In genomic region chr14:64800000-64800399, GRCh38 we compare ENCODE assay signal across 9 cellular contexts.
DNase-seq lines count a peak whose midpoint lies in the region; ATAC-seq and TF ChIP-seq lines count a peak whose summit lies in the region.
"Had no signal": no experiment of that assay in that cellular context is flagged by ENCODE, and none has a peak within 500 bp of the region (broad histone marks: within the 10 kb centered on the region; RNA-seq: fewer than 3 reads in every experiment).

No MANE protein-coding gene starts in this region.

- 100% methylated on average over 3 of the region's 3 CpGs for WGBS in mammary epithelial cell (ENCODE audit: low coverage, missing lambda C conversion rate)

- peaks cover 3% of the 10 kb centered on the region for H3K4me1 ChIP-seq in mammary epithelial cell (ENCODE audit: insufficient read depth, low read length)
- no peaks in the 10 kb centered on the region for H3K4me1 ChIP-seq in lower lobe of right lung

- DNase-seq in EH (ENCODE audit: low read depth) (peak; percentile 66), LoVo (ENCODE audit: low spot score) (peak; percentile 37), mammary epithelial cell (peak; percentile 23), lower lobe of right lung (peak; percentile 58), cerebellar nuclear complex (lab: John Stamatoyannopoulos, UW) (no peak)
- DNase-seq in activated effector memory CD4-positive, alpha-beta T cell treated with anti-CD3 and anti-CD28 coated beads, Interleukin-2, amount 50 U/mL, for 16 hours, result no peak

- no peaks in the 10 kb centered on the region for H4K20me1 ChIP-seq in mammary epithelial cell (ENCODE audit: insufficient read depth, low read length)

- in situ Hi-C loops in mammary epithelial cell (cut with MboI; ENCODE audit: low sequenced_read_pairs in 2 of 2), result no loop called here

- H3K9me3 ChIP-seq in mammary epithelial cell (replicated peaks; ENCODE audit: insufficient read depth, low read length), result no peaks in the 10 kb centered on the region
- no peaks in the 10 kb centered on the region for H3K9me3 ChIP-seq in lower lobe of right lung

- ATAC-seq in lower lobe of right lung (peak; percentile 58 to 70), HG02973 (IDR thresholded peaks at IDR 0.05; ENCODE audit: unreplicated experiment) (no peak), GM18519 (IDR thresholded peaks at IDR 0.05; ENCODE audit: low FRiP score, unreplicated experiment) (no peak)
- ATAC-seq: Panc1 had no signal

- no peak overlapping the region for H3K4me2 ChIP-seq in mammary epithelial cell (ENCODE audit: insufficient read depth, low read depth, low read length)

- no TSS peak for BruUV-seq in mammary epithelial cell (replicated peaks; lab: Mats Ljungman, UMichigan)

- TF ChIP-seq CTCF in mammary epithelial cell (conservative IDR thresholded peaks at IDR 0.05 in 1 of 2, IDR thresholded peaks at IDR 0.05 in 1 of 2; ENCODE audit: extremely low read depth in 1 of 2, insufficient read depth in 1 of 2, low read depth in 1 of 2, low read length in 2 of 2), result peak; percentile 69 to 71
- TF ChIP-seq CTCF in lower lobe of right lung (IDR thresholded peaks at IDR 0.05), result peak; percentile 42

- no peak overlapping the region for H3K9ac ChIP-seq in mammary epithelial cell (ENCODE audit: insufficient read depth, low read length)

- H3K4me3 ChIP-seq in mammary epithelial cell (replicated peaks in 1 of 3; ENCODE audit: insufficient read depth in 1 of 3, low read depth in 2 of 3, low read length in 3 of 3) (no peak overlapping the region), lower lobe of right lung (no peak overlapping the region)

- CTCF ChIA-PET in mammary epithelial cell (lab: Charles Lee; ENCODE audit: low non-redundant PET), result interaction anchor here (0.7 kb wide), 1 partner anchor 462 kb away, joined by 3 read pairs; no protein-coding TSS in a partner anchor

- no peak overlapping the region for H2AFZ ChIP-seq in mammary epithelial cell (ENCODE audit: low read depth, low read length)

- intact Hi-C loops in mammary epithelial cell (cut with micrococcal nuclease) (loop anchor here (2.0 to 5.0 kb wide), 2 partner anchors 92 to 183 kb away; no protein-coding TSS in a partner anchor), lower lobe of right lung (cut with DNase I) (no loop called here)

- H3K79me2 ChIP-seq in mammary epithelial cell (ENCODE audit: insufficient read depth, low read length), result no peaks in the 10 kb centered on the region

- no peaks in the 10 kb centered on the region for H3K36me3 ChIP-seq in mammary epithelial cell (ENCODE audit: insufficient read depth, low read length)
- no peaks in the 10 kb centered on the region for H3K36me3 ChIP-seq in lower lobe of right lung

- H3K27me3 ChIP-seq in mammary epithelial cell (ENCODE audit: insufficient read depth, low read length) (no peaks in the 10 kb centered on the region), lower lobe of right lung (ENCODE audit: low read depth) (no peaks in the 10 kb centered on the region)

- dilution Hi-C loops in mammary epithelial cell (cut with HindIII; ENCODE audit: low sequenced_read_pairs), result no loop called here

- H3K27ac ChIP-seq in mammary epithelial cell (ENCODE audit: insufficient read depth, low read depth, low read length) (no peak overlapping the region), lower lobe of right lung (no peak overlapping the region)

Comparison
In these comparisons a context has a peak if more than half of its experiments do, and no peak if none do; other contexts are left out.
1. DNase-seq: peak in EH (single experiment), LoVo (single experiment), mammary epithelial cell (single experiment) and lower lobe of right lung (single experiment); none in activated effector memory CD4-positive, alpha-beta T cell treated with anti-CD3 and anti-CD28 coated beads, Interleukin-2, amount 50 U/mL, for 16 hours (single experiment) and cerebellar nuclear complex (0 of 2).
2. ATAC-seq: peak in lower lobe of right lung (2 of 2); none in HG02973 (single experiment) and GM18519 (single experiment).